2 cellular contexts compared by ENCODE assay signal in the genomic region with DNA sequence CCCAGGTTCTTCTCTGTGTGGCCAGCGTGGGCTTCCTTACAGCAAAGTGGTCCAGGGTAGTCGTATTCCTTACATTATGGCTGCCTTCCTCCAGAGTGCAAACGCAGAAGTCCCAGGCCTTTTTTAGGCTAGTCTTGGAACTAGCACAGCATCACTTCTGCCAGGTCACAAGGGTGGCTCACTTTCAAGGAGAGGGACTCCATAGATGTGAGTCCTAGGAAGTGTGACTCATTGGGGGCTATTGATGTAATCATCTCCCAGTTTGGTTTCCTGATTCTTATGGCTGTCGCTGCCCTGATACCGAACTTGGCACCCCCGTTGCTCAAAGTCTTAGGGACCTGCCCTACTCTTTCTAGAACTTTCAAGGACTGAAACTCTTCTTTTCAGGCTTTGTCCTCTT.
TF ChIP-seq lines count a peak whose summit lies in the region.

No MANE protein-coding gene starts in this region.

TF ChIP-seq in SK-N-SH, 30 proteins besides CTCF, POLR2A, EP300 and RAD21 (continued from another document):
- TF ChIP-seq RXRA (IDR thresholded peaks at IDR 0.05; ENCODE audit: borderline replicate concordance, low read depth): no peak
- no peak for TF ChIP-seq EZH2phosphoT487 (IDR thresholded peaks at IDR 0.05; ENCODE audit: borderline replicate concordance, low read depth)
- TF ChIP-seq GATA2 (CRISPR knock-in tag; IDR thresholded peaks at IDR 0.05): no peak

TF ChIP-seq in SK-N-SH treated with all-trans-retinoic acid at 6 μM for 48 hours, 23 proteins besides CTCF, POLR2A, EP300 and RAD21 (continued from another document):
- TF ChIP-seq, protein P1, sequence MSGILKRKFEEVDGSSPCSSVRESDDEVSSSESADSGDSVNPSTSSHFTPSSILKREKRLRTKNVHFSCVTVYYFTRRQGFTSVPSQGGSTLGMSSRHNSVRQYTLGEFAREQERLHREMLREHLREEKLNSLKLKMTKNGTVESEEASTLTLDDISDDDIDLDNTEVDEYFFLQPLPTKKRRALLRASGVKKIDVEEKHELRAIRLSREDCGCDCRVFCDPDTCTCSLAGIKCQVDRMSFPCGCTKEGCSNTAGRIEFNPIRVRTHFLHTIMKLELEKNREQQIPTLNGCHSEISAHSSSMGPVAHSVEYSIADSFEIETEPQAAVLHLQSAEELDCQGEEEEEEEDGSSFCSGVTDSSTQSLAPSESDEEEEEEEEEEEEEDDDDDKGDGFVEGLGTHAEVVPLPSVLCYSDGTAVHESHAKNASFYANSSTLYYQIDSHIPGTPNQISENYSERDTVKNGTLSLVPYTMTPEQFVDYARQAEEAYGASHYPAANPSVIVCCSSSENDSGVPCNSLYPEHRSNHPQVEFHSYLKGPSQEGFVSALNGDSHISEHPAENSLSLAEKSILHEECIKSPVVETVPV (CRISPR knock-in tag; IDR thresholded peaks at IDR 0.05): no peak
